In the genomic region with DNA sequence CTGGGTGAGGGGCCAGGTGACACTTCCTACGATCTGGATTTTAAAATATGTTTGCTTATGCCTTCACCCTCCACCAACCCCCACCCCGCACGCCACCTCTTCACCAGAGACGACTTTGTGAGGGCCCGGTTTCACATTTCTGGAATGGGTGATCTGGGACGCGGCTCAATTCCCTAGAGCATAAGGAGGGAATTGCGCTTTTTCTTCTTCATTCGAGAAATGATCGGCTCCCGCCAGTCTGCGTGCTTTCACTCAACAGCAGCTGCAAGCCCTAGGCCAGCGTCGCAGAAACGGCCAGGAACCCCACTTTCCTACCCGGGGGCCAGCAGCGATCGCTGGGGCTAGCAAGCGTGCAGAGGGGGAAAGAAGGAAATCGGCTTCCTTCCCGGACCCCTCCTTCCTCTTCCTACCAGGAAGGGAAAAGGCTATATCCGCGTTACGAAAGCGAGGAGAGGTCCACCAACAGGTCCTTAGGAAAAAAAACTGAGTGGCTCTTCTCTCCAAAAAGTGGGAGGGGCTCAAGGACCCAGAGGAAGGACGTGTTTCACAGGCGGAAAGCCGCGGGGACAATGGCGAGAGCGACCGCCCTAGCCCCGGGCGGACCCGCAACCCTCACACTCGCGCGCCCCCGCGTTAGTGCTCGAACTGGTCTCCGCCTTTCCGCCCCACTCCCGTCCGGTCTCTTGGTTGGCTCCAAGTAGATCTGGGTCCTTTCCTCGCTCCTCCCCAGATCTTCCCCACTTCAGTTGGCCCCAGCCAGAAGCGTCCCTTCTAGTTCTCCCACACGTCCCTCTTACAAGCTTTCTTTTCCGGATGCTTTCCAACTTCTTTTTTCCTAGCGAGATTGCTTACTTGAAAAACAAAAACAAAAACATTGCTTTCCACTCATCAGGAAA, we compare ENCODE assay signal across 9 cellular contexts. TPM values are rescaled to one million over a fixed set of nuclear protein-coding genes. Genes with fewer than 3 reads are reported as not detected.
DNase-seq lines count a peak whose midpoint lies in the region; ATAC-seq and TF ChIP-seq lines count a peak whose summit lies in the region.
"Had no signal": no experiment of that assay in that cellular context is flagged by ENCODE, and none has a peak within 500 bp of the region (broad histone marks: within the 10 kb centered on the region; RNA-seq: fewer than 3 reads in every experiment).

No MANE protein-coding gene starts in this region.

- H3K4me3 Mint-ChIP-seq in activated naive CD8-positive, alpha-beta T cell treated with anti-CD3 and anti-CD28 coated beads for 36 hours: peak overlapping the region; percentile 73
- H3K4me3 Mint-ChIP-seq in nephron: peak overlapping the region; percentile 97 to 99 (median 98)

- H3K36me3 ChIP-seq in BJ (ENCODE audit: control insufficient read depth, insufficient read depth, low read length) (peaks cover 13% of the 10 kb centered on the region), HUES64 (ENCODE audit: insufficient read depth, low read length) (peaks cover 13% of the 10 kb centered on the region)

- H3K4me1 ChIP-seq in HUES64 (ENCODE audit: insufficient read depth, low read length): peaks cover 22% of the 10 kb centered on the region

- CTCF ChIA-PET in BJ (lab: Yijun Ruan, JAX): interaction anchor here (1.0 to 6.0 kb wide), 9 partner anchors 89 to 1899 kb away, joined by 3 to 30 read pairs (median 4); no protein-coding TSS in a partner anchor

- DNase-seq in BJ (ENCODE audit: low read depth) (no peak), glomerular visceral epithelial cell (ENCODE audit: extremely low spot score) (peak; percentile 70), SW480 (ENCODE audit: low spot score) (no peak), GM13976 (ENCODE audit: low spot score) (no peak)
- DNase-seq in activated naive CD8-positive, alpha-beta T cell treated with anti-CD3 and anti-CD28 coated beads for 36 hours: peak; percentile 25

- H3K9me3 Mint-ChIP-seq in activated naive CD8-positive, alpha-beta T cell treated with anti-CD3 and anti-CD28 coated beads for 36 hours: peaks cover 1% of the 10 kb centered on the region
- H3K9me3 Mint-ChIP-seq in nephron: no peaks in the 10 kb centered on the region

- peak overlapping the region; percentile 28 for H3K27ac Mint-ChIP-seq in activated naive CD8-positive, alpha-beta T cell treated with anti-CD3 and anti-CD28 coated beads for 36 hours
- peak overlapping the region; percentile 98 to 99 (median 99) for H3K27ac Mint-ChIP-seq in nephron

- TF ChIP-seq CTCF in BJ (IDR thresholded peaks at IDR 0.05; ENCODE audit: insufficient read depth, low read depth, low read length) (peak; percentile 46; the same call in 1 of the 2 replicates), nephron (IDR thresholded peaks at IDR 0.05; ENCODE audit: unreplicated experiment in 3 of 3) (peak; percentile 6 to 34 (median 13)), GM13976 (IDR thresholded peaks at IDR 0.05; ENCODE audit: borderline replicate concordance, control extremely low read depth, extremely low read depth, insufficient read depth, missing control alignments) (no peak)

- in situ Hi-C loops in GM13976 (cut with MboI; ENCODE audit: low sequenced_read_pairs, unreplicated experiment): loop anchor here (25.0 kb wide), 2 partner anchors 866 to 1891 kb away; no protein-coding TSS in a partner anchor

- no peaks in the 10 kb centered on the region for H3K27me3 ChIP-seq in BJ (ENCODE audit: control insufficient read depth, insufficient read depth, low read length)
- peaks cover 26% of the 10 kb centered on the region for H3K27me3 ChIP-seq in HUES64 (ENCODE audit: insufficient read depth, low read length)

- POLR2A ChIA-PET in BJ (lab: Charles Lee): interaction anchor here (0.6 kb wide), 2 partner anchors 1667 to 1923 kb away, joined by 4 to 7 read pairs; no protein-coding TSS in a partner anchor

- WGBS in HUES64: 1% methylated on average over 46 of the region's 50 CpGs

- H3K36me3 Mint-ChIP-seq in activated naive CD8-positive, alpha-beta T cell treated with anti-CD3 and anti-CD28 coated beads for 36 hours: no peaks in the 10 kb centered on the region
- peaks cover 19% of the 10 kb centered on the region for H3K36me3 Mint-ChIP-seq in nephron (ENCODE audit: low read depth)

- H3K27ac ChIP-seq in HUES64 (ENCODE audit: low read depth, low read length): peak overlapping the region; percentile 37; the same call in 1 of the 2 replicates

- H3K27me3 Mint-ChIP-seq in activated naive CD8-positive, alpha-beta T cell treated with anti-CD3 and anti-CD28 coated beads for 36 hours: peaks cover 85% of the 10 kb centered on the region
- no peaks in the 10 kb centered on the region for H3K27me3 Mint-ChIP-seq in nephron (ENCODE audit: low read depth)

- H3K9me3 ChIP-seq in HUES64 (ENCODE audit: insufficient read depth, low read depth, low read length): no peaks in the 10 kb centered on the region

- peak overlapping the region; percentile 96 for H3K4me3 ChIP-seq in BJ (ENCODE audit: low read depth, low read length)
- H3K4me3 ChIP-seq in HUES64 (ENCODE audit: low read length): peak overlapping the region; percentile 74

- H3K4me1 Mint-ChIP-seq in activated naive CD8-positive, alpha-beta T cell treated with anti-CD3 and anti-CD28 coated beads for 36 hours: peaks cover 27% of the 10 kb centered on the region
- peaks cover 44% of the 10 kb centered on the region for H3K4me1 Mint-ChIP-seq in nephron

- H3K9ac ChIP-seq in HUES64 (ENCODE audit: low read depth, low read length): peak overlapping the region; percentile 77

- ATAC-seq in GM19397 (IDR thresholded peaks at IDR 0.05; ENCODE audit: unreplicated experiment): no peak

RNA-seq across cellular contexts. Expression of gene ADAMTS1, which starts 1.1 kb away (rescaled TPM):
- polyA plus RNA-seq in BJ (2011; rRNA removed): 651 and 1,081 TPM in 2 replicates
- 838 and 1,450 TPM in 2 replicates for polyA minus RNA-seq in BJ (2011; rRNA and poly(A)+ RNA removed)
- polyA plus RNA-seq in HUES64 (2013, experiment 1 of 2): 8.1 TPM
- polyA plus RNA-seq in HUES64 (2013, experiment 2 of 2): 12.5 TPM
- under 1 TPM in 1 of 2 experiments, not detected in 1; 0.06 TPM for total RNA-seq in activated naive CD8-positive, alpha-beta T cell treated with anti-CD3 and anti-CD28 coated beads for 36 hours
- total RNA-seq: HT1080 had no signal

Comparison
In these comparisons a context has a peak if more than half of its experiments do, and no peak if none do; other contexts are left out.
1. DNase-seq: peak in activated naive CD8-positive, alpha-beta T cell treated with anti-CD3 and anti-CD28 coated beads for 36 hours (single experiment) and glomerular visceral epithelial cell (single experiment); none in BJ (single experiment), SW480 (single experiment) and GM13976 (single experiment).